In genomic region chr9:90783964-90784363, GRCh38 we compare ENCODE assay signal across 28 cellular contexts. TPM values are rescaled to one million over a fixed set of nuclear protein-coding genes. Genes with fewer than 3 reads are reported as not detected.
"Had no signal": no experiment of that assay in that cellular context is flagged by ENCODE, and none has a peak within 500 bp of the region (broad histone marks: within the 10 kb centered on the region; RNA-seq: fewer than 3 reads in every experiment).

No MANE protein-coding gene starts in this region.

- H3K4me1 Mint-ChIP-seq: stimulated activated effector memory CD8-positive, alpha-beta T cell treated with anti-CD3 and anti-CD28 coated beads, Interleukin-12 subunit alpha, Interleukin-12 subunit beta, amount 100 ng/mL, for 72 hours had no signal

- H2AFZ ChIP-seq: hepatocyte had no signal

- H3K79me2 ChIP-seq: hepatocyte had no signal

- H3K4me3 Mint-ChIP-seq: mesothelial cell of epicardium; naive B cell; natural killer cell treated with Interleukin-12 subunit alpha and Interleukin-12 subunit beta and Interleukin-15 and Interleukin-18, amount 100 ng/mL, for 72 hours; neural crest cell; stimulated activated effector memory CD8-positive, alpha-beta T cell treated with anti-CD3 and anti-CD28 coated beads, Interleukin-12 subunit alpha, Interleukin-12 subunit beta, amount 100 ng/mL, for 72 hours; stimulated activated naive CD8-positive, alpha-beta T cell treated with anti-CD3 and anti-CD28 coated beads, Interleukin-15, Interleukin-2, amounts not matched to agents 100 ng/mL and 50 ng/mL, for 24 hours had no signal

- H3K27ac ChIP-seq: dorsolateral prefrontal cortex, epithelial cell of prostate, gastroesophageal sphincter, heart left ventricle, hepatocyte, suprapubic skin, transverse colon, upper lobe of right lung, uterus had no signal

- H3K27me3 Mint-ChIP-seq: naive B cell had no signal

- H3K4me3 ChIP-seq: dorsolateral prefrontal cortex, gastroesophageal sphincter, heart left ventricle, hepatocyte, mucosa of descending colon, suprapubic skin, transverse colon, upper lobe of right lung, uterus had no signal

- H3K9me3 ChIP-seq: gastroesophageal sphincter, heart left ventricle, mucosa of descending colon, suprapubic skin, transverse colon, upper lobe of right lung, uterus had no signal

- H3K36me3 ChIP-seq: gastroesophageal sphincter, heart left ventricle, suprapubic skin, transverse colon, upper lobe of right lung, uterus had no signal

- H3K4me2 ChIP-seq: hepatocyte had no signal

- H3K27me3 ChIP-seq: gastroesophageal sphincter, transverse colon, upper lobe of right lung had no signal

- H3K27ac Mint-ChIP-seq: mesothelial cell of epicardium; natural killer cell treated with Interleukin-12 subunit alpha and Interleukin-12 subunit beta and Interleukin-15 and Interleukin-18, amount 100 ng/mL, for 72 hours; stimulated activated effector memory CD8-positive, alpha-beta T cell treated with anti-CD3 and anti-CD28 coated beads, Interleukin-12 subunit alpha, Interleukin-12 subunit beta, amount 100 ng/mL, for 72 hours; stimulated activated naive CD8-positive, alpha-beta T cell treated with anti-CD3 and anti-CD28 coated beads, Interleukin-15, Interleukin-2, amounts not matched to agents 100 ng/mL and 50 ng/mL, for 24 hours had no signal

- FAIRE-seq: colon, kidney had no signal

- ATAC-seq: gastroesophageal sphincter; heart left ventricle; left lobe of liver; mucosa of descending colon; natural killer cell treated with Interleukin-12 subunit alpha and Interleukin-12 subunit beta and Interleukin-15 and Interleukin-18, amount 100 ng/mL, for 72 hours; sciatic nerve; stimulated activated effector memory CD8-positive, alpha-beta T cell treated with anti-CD3 and anti-CD28 coated beads, Interleukin-12 subunit alpha, Interleukin-12 subunit beta, amount 100 ng/mL, for 72 hours; upper lobe of right lung had no signal

- H3K36me3 Mint-ChIP-seq: mesothelial cell of epicardium; naive B cell; natural killer cell treated with Interleukin-12 subunit alpha and Interleukin-12 subunit beta and Interleukin-15 and Interleukin-18, amount 100 ng/mL, for 72 hours; stimulated activated effector memory CD8-positive, alpha-beta T cell treated with anti-CD3 and anti-CD28 coated beads, Interleukin-12 subunit alpha, Interleukin-12 subunit beta, amount 100 ng/mL, for 72 hours had no signal

- H3K9me3 Mint-ChIP-seq: naive B cell; natural killer cell treated with Interleukin-12 subunit alpha and Interleukin-12 subunit beta and Interleukin-15 and Interleukin-18, amount 100 ng/mL, for 72 hours; stimulated activated effector memory CD8-positive, alpha-beta T cell treated with anti-CD3 and anti-CD28 coated beads, Interleukin-12 subunit alpha, Interleukin-12 subunit beta, amount 100 ng/mL, for 72 hours; stimulated activated naive CD8-positive, alpha-beta T cell treated with anti-CD3 and anti-CD28 coated beads, Interleukin-15, Interleukin-2, amounts not matched to agents 100 ng/mL and 50 ng/mL, for 24 hours had no signal

- DNase-seq: dorsolateral prefrontal cortex; effector CD4-positive, alpha-beta T cell; foreskin fibroblast; heart left ventricle; kidney; mesenchymal stem cell; mucosa of descending colon; naive B cell; retina; stimulated activated CD4-positive, alpha-beta T cell treated with anti-CD3 and anti-CD28 coated beads, Interleukin-2, amount 100 ng/mL, for 24 hours; stimulated activated CD4-positive, alpha-beta T cell treated with anti-CD3 and anti-CD28 coated beads, Interleukin-4, amount 100 ng/mL, for 24 hours; transverse colon; upper lobe of right lung; uterus had no signal

- H3K4me1 ChIP-seq: suprapubic skin, transverse colon, upper lobe of right lung, uterus had no signal

RNA-seq across cellular contexts. Expression of gene SYK, which starts 17.7 kb away (rescaled TPM):
- total RNA-seq: lung microvascular endothelial cell, osteocyte had no signal
